ENCODE assay signal across 18 cellular contexts in the genomic region with DNA sequence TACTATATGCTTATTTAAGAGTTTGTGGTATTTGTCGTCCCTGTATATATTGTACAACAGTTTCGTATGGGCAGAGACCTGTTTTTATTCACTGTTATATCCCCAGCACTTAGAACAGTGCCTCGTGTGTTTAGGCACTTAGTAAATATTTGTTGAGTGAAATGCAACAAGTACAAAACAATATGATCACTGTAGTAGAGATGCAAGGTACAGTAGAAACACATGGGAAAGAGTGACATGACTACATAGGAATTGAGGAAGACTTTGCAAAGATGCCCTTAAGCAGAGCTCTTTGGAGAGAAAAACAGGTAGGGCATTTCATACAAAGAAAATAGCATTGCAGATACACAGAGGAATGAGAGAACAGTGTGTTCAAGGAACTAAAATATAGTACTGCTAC. TPM values are rescaled to one million over a fixed set of nuclear protein-coding genes. Genes with fewer than 3 reads are reported as not detected.
DNase-seq lines count a peak whose midpoint lies in the region; ATAC-seq, FAIRE-seq and TF ChIP-seq lines count a peak whose summit lies in the region.
"Had no signal": no experiment of that assay in that cellular context is flagged by ENCODE, and none has a peak within 500 bp of the region (broad histone marks: within the 10 kb centered on the region; RNA-seq: fewer than 3 reads in every experiment).

No MANE protein-coding gene starts in this region.

- no peaks in the 10 kb centered on the region; a peak in 1 of 5 replicates for H3K36me3 ChIP-seq in HepG2 (replicated peaks in 1 of 2; ENCODE audit: control insufficient read depth in 1 of 2, insufficient read depth in 2 of 2, low read length in 2 of 2)
- no peaks in the 10 kb centered on the region for H3K36me3 ChIP-seq in right lobe of liver
- no peaks in the 10 kb centered on the region for H3K36me3 ChIP-seq in bronchial epithelial cell (ENCODE audit: control insufficient read depth, insufficient read depth, low read length)
- H3K36me3 ChIP-seq in body of pancreas (replicated peaks in 1 of 2; ENCODE audit: insufficient read depth in 1 of 2, low read depth in 2 of 2), result no peaks in the 10 kb centered on the region

- no peak; a peak in 1 of 4 replicates for TF ChIP-seq EP300 in HepG2 (IDR thresholded peaks at IDR 0.05; ENCODE audit: low read depth in 2 of 2, low read length in 2 of 2)
- no peak for TF ChIP-seq EP300 in HepG2 (CRISPR knock-in tag; IDR thresholded peaks at IDR 0.05; ENCODE audit: borderline replicate concordance)

- ATAC-seq in HepG2 (peak; percentile 97), right lobe of liver (no peak), foreskin keratinocyte (peak; percentile 48), body of pancreas (no peak)
- ATAC-seq: CD8-positive, alpha-beta T cell had no signal

- H3K79me2 ChIP-seq in HepG2 (ENCODE audit: insufficient read depth, low read length), result peaks cover 75% of the 10 kb centered on the region

- H3K9me3 ChIP-seq in HepG2 (ENCODE audit: low read length) (no peaks in the 10 kb centered on the region), right lobe of liver (no peaks in the 10 kb centered on the region), body of pancreas (no peaks in the 10 kb centered on the region)

- in situ Hi-C loops in HepG2 (cut with HindIII; ENCODE audit: extremely low pct_ligation_motif_present, low pct_unique_long_range_greater_than_20kb), result no loop called here

- TF ChIP-seq RAD21 in HepG2 (CRISPR knock-in tag; IDR thresholded peaks at IDR 0.05), result no peak

- intact Hi-C loops in HepG2 (cut with micrococcal nuclease; ENCODE audit: unreplicated experiment) (no loop called here), right lobe of liver (cut with DNase I) (no loop called here), body of pancreas (cut with DNase I) (no loop called here)

- H3K27me3 ChIP-seq in HepG2 (ENCODE audit: control insufficient read depth in 1 of 2, insufficient read depth in 2 of 2, low read length in 2 of 2), result no peaks in the 10 kb centered on the region
- H3K27me3 ChIP-seq in right lobe of liver, result no peaks in the 10 kb centered on the region
- no peaks in the 10 kb centered on the region for H3K27me3 ChIP-seq in bronchial epithelial cell (ENCODE audit: control insufficient read depth, insufficient read depth, low read length)
- no peaks in the 10 kb centered on the region for H3K27me3 ChIP-seq in foreskin keratinocyte
- no peaks in the 10 kb centered on the region for H3K27me3 ChIP-seq in body of pancreas

- H3K4me2 ChIP-seq in HepG2 (ENCODE audit: low read depth, low read length), result peak overlapping the region; percentile 30
- H3K4me2 ChIP-seq: KMS-11 had no signal

- POLR2A ChIA-PET in HepG2 (lab: Yijun Ruan, JAX), result interaction anchor here (1.0 kb wide), 1 partner anchor 17 kb away, joined by 4 read pairs; no protein-coding TSS in a partner anchor

- no peaks in the 10 kb centered on the region; the same call in 1 of the 2 replicates for H4K20me1 ChIP-seq in HepG2 (ENCODE audit: insufficient read depth, low read length)

- H3K4me3 ChIP-seq in HepG2 (replicated peaks in 1 of 3; ENCODE audit: insufficient read depth in 1 of 3, low read depth in 2 of 3, low read length in 3 of 3) (no peak overlapping the region), right lobe of liver (no peak overlapping the region), bronchial epithelial cell (ENCODE audit: low read depth, low read length) (no peak overlapping the region), body of pancreas (no peak overlapping the region)

- TF ChIP-seq CTCF in HepG2 (CRISPR knock-in tag; IDR thresholded peaks at IDR 0.05) (no peak), right lobe of liver (IDR thresholded peaks at IDR 0.05) (no peak), bronchial epithelial cell (IDR thresholded peaks at IDR 0.05; ENCODE audit: insufficient read depth, low read length, severe bottlenecking) (no peak), foreskin keratinocyte (conservative IDR thresholded peaks at IDR 0.05) (no peak), body of pancreas (IDR thresholded peaks at IDR 0.05) (no peak)

- 0 out of 2 replicates have a peak overlapping the region, but pooled peaks have one; percentile 31 for H3K9ac ChIP-seq in HepG2 (ENCODE audit: insufficient read depth, low read depth, low read length)
- H3K9ac ChIP-seq: KMS-11 had no signal

- H3K4me1 ChIP-seq in HepG2 (ENCODE audit: insufficient read depth, low read length) (peaks cover 58% of the 10 kb centered on the region), right lobe of liver (no peaks in the 10 kb centered on the region), foreskin keratinocyte (peaks cover 6% of the 10 kb centered on the region), body of pancreas (peaks cover 8% of the 10 kb centered on the region)

- no peak for TF ChIP-seq POLR2A in HepG2 (IDR thresholded peaks at IDR 0.05; ENCODE audit: insufficient read depth in 1 of 2, low read depth in 2 of 2, low read length in 2 of 2)
- TF ChIP-seq POLR2A in right lobe of liver (IDR thresholded peaks at IDR 0.05), result no peak
- TF ChIP-seq POLR2A in body of pancreas (IDR thresholded peaks at IDR 0.05), result no peak

- CTCF ChIA-PET in HepG2 (lab: Yijun Ruan, JAX; ENCODE audit: low intra/inter-chr PET ratio, low total read pairs), result no interaction called here

- peak; percentile 82 for DNase-seq in HepG2 (ENCODE audit: low spot score)
- DNase-seq in right lobe of liver, result no peak
- DNase-seq in bronchial epithelial cell (ENCODE audit: low read depth), result peak; percentile 27
- DNase-seq in foreskin keratinocyte, result peak in 1 of 2 donors; percentile 61
- no peak for DNase-seq in COLO668 (lab: John Stamatoyannopoulos, UW; ENCODE audit: unreplicated experiment)
- no peak for DNase-seq in body of pancreas
- no peak for DNase-seq in AG20443 (ENCODE audit: low spot score)
- DNase-seq: CD8-positive, alpha-beta T cell; COR-L47; DMS 273 treated with DMSO at 0.1 percent for 48 hours; DMS79; GDM1; GOT3; H9 had no signal

- no TSS peak for BruUV-seq in HepG2 (replicated peaks; lab: Mats Ljungman, UMichigan)

- FAIRE-seq in HepG2 (lab: Jason Lieb, UNC), result no peak
- no peak for FAIRE-seq in bronchial epithelial cell (lab: Jason Lieb, UNC)
- FAIRE-seq: GM12892, GM18507 had no signal

- peak overlapping the region; percentile 60 for H3K27ac ChIP-seq in HepG2 (ENCODE audit: extremely low read length, insufficient read depth, low read length)
- no peak overlapping the region for H3K27ac ChIP-seq in right lobe of liver
- no peak overlapping the region for H3K27ac ChIP-seq in foreskin keratinocyte
- H3K27ac ChIP-seq in body of pancreas, result no peak overlapping the region
- H3K27ac ChIP-seq: C4-2B, KMS-11 had no signal

- no peak overlapping the region for H2AFZ ChIP-seq in HepG2 (ENCODE audit: low read length)

- WGBS in HepG2 (ENCODE audit: low lambda C conversion rate), result 26% methylated on average over 3 of the region's 3 CpGs
- WGBS in right lobe of liver (ENCODE audit: insufficient coverage, low coverage, low lambda C conversion rate, missing lambda C conversion rate), result 54% methylated on average over 3 of the region's 3 CpGs
- WGBS in body of pancreas, 2 donors, result 70 to 87% methylated on average over 3 of the region's 3 CpGs

TF ChIP-seq in HepG2, 621 proteins besides CTCF, POLR2A, EP300 and RAD21 (continues in another document):
- TF ChIP-seq ARHGAP35 (CRISPR knock-in tag; IDR thresholded peaks at IDR 0.05; ENCODE audit: borderline replicate concordance) (no peak), ELF3 (CRISPR knock-in tag; IDR thresholded peaks at IDR 0.05) (peak; percentile 81)

RNA-seq across cellular contexts. Expression of a gene that starts 18.3 kb away (rescaled TPM):
- total RNA-seq in HepG2 (2016; rRNA removed; fragmentation: Illumina TruSeq; extraction: Trizol) (8.5 and 10.7 TPM in 2 replicates), right lobe of liver (1 to 10 TPM; 3.5 to 7.9 (median 5.5) TPM), bronchial epithelial cell (9.1 and 11.8 TPM in 2 replicates), foreskin keratinocyte (10.1 and 10.4 TPM in 2 replicates), body of pancreas (10 to 100 TPM in 1 of 2 donors, 1 to 10 TPM in 1; 6.9 to 19.2 TPM)
- total RNA-seq in HepG2 (2016; cell fraction: cytosol; rRNA removed; fragmentation: Illumina TruSeq; extraction: Trizol; ENCODE audit: low read depth), result 3.6 and 5.2 TPM in 2 replicates
- 8.6 and 10.3 TPM in 2 replicates for total RNA-seq in HepG2 (2016; cell fraction: insoluble cytoplasmic fraction; rRNA removed; fragmentation: Illumina TruSeq; extraction: Trizol)
- total RNA-seq in HepG2 (2016; cell fraction: membrane; rRNA removed; fragmentation: Illumina TruSeq; extraction: Trizol), result 3.4 and 4.9 TPM in 2 replicates
- 14.0 and 14.2 TPM in 2 replicates for total RNA-seq in HepG2 (2016; cell fraction: nucleus; rRNA removed; fragmentation: Illumina TruSeq; extraction: Trizol)
- polyA plus RNA-seq in HepG2 (2011; rRNA removed) (4.8 and 5.4 TPM in 2 replicates), foreskin keratinocyte (1.7 and 2.3 TPM in 2 replicates)
- polyA plus RNA-seq in HepG2 (2011; cell fraction: cytosol; rRNA removed), result 1.7 and 2.9 TPM in 2 replicates
- 5.9 and 7.2 TPM in 2 replicates for polyA plus RNA-seq in HepG2 (2011; cell fraction: nucleus; rRNA removed)
- 4.2 and 4.9 TPM in 2 replicates for polyA plus RNA-seq in HepG2 (2012)
- polyA plus RNA-seq in HepG2 (2016; cell fraction: cytosol; fragmentation: Illumina TruSeq; extraction: Trizol; ENCODE audit: low read depth), result 0.27 and 0.46 TPM in 2 replicates
- 6.2 and 6.4 TPM in 2 replicates for polyA plus RNA-seq in HepG2 (2016; cell fraction: insoluble cytoplasmic fraction; fragmentation: Illumina TruSeq; extraction: Trizol; ENCODE audit: low read depth)
- polyA plus RNA-seq in HepG2 (2016; cell fraction: membrane; fragmentation: Illumina TruSeq; extraction: Trizol; ENCODE audit: low read depth), result 1.2 TPM in 2 replicates
- polyA plus RNA-seq in HepG2 (2016; cell fraction: nucleus; fragmentation: Illumina TruSeq; extraction: Trizol; ENCODE audit: insufficient read depth, low read depth), result 13.4 and 13.5 TPM in 2 replicates
- 2.8 and 4.0 TPM in 2 replicates for polyA minus RNA-seq in HepG2 (2011; rRNA and poly(A)+ RNA removed; ENCODE audit: low replicate concordance)
- 6.3 and 7.7 TPM in 2 replicates for polyA minus RNA-seq in HepG2 (2011; cell fraction: cytosol; rRNA and poly(A)+ RNA removed)
- 19.6 and 20.8 TPM in 2 replicates for polyA minus RNA-seq in HepG2 (2011; cell fraction: nucleus; rRNA and poly(A)+ RNA removed)

Comparison
In these comparisons a context has a peak if more than half of its experiments do, and no peak if none do; other contexts are left out.
1. ATAC-seq: peak in HepG2 (single experiment) and foreskin keratinocyte (single experiment); none in right lobe of liver (0 of 4) and body of pancreas (single experiment).
2. DNase-seq: peak in HepG2 (single experiment) and bronchial epithelial cell (single experiment); none in right lobe of liver (0 of 3), COLO668 (single experiment), body of pancreas (0 of 4) and AG20443 (single experiment).